1 cellular context compared by ENCODE assay signal in genomic region chr19:14467816-14468215, GRCh38.
A peak's percentile ranks its signal among the peaks of the same experiment; 100 is the strongest.
TF ChIP-seq lines count a peak whose summit lies in the region.

No MANE protein-coding gene starts in this region.

TF ChIP-seq in HepG2, 621 proteins besides CTCF, POLR2A, EP300 and RAD21:
- TF ChIP-seq STAG1 (CRISPR knock-in tag; IDR thresholded peaks at IDR 0.05) (peak; percentile 18; the same call in 1 of the 2 replicates), PHF5A (CRISPR knock-in tag; IDR thresholded peaks at IDR 0.05; ENCODE audit: low read depth, unreplicated experiment) (no peak)
